In genomic region chr10:103740683-103741082, GRCh38 we compare ENCODE assay signal across 31 cellular contexts.
A peak's percentile ranks its signal among the peaks of the same experiment; 100 is the strongest.
DNase-seq lines count a peak whose midpoint lies in the region; ATAC-seq and TF ChIP-seq lines count a peak whose summit lies in the region.
"Had no signal": no experiment of that assay in that cellular context is flagged by ENCODE, and none has a peak within 500 bp of the region (broad histone marks: within the 10 kb centered on the region; RNA-seq: fewer than 3 reads in every experiment).

No MANE protein-coding gene starts in this region.

- peaks cover 0 to under 1% of the 10 kb centered on the region in 2 donors for H3K36me3 ChIP-seq in gastroesophageal sphincter
- H3K36me3 ChIP-seq: prostate gland, SJCRH30, suprapubic skin had no signal

- DNase-seq in natural killer cell treated with Interleukin-12 subunit alpha and Interleukin-12 subunit beta and Interleukin-15 and Interleukin-18, amount 100 ng/mL, for 72 hours (ENCODE audit: low spot score) = peak; percentile 49
- DNase-seq in natural killer cell (no peak), NCI-H446 (lab: John Stamatoyannopoulos, UW) (no peak), EL (no peak), HK-2 (ENCODE audit: unreplicated experiment) (no peak)
- DNase-seq: activated CD4-positive, alpha-beta T cell treated with anti-CD3 and anti-CD28 coated beads for 4 hours; amniotic stem cell; CD4-positive, alpha-beta T cell; DND-41; naive thymus-derived CD4-positive, alpha-beta T cell; NCI-H1105; NCI-H187 treated with DMSO at 0.1 percent for 48 hours; NCI-H2171; NCI-H524; NK-92 treated with Interleukin-12 subunit alpha and Interleukin-12 subunit beta, amount 100 ng/mL, for 24 hours; occipital lobe; PC-9; SJCRH30; stimulated activated naive CD4-positive, alpha-beta T cell; T1000 had no signal

- H3K27me3 Mint-ChIP-seq in natural killer cell treated with Interleukin-12 subunit alpha and Interleukin-12 subunit beta and Interleukin-15 and Interleukin-18, amount 100 ng/mL, for 72 hours = no peaks in the 10 kb centered on the region
- H3K27me3 Mint-ChIP-seq in natural killer cell (ENCODE audit: low read depth in 2 of 2) = peaks cover 0 to 1% of the 10 kb centered on the region in 2 donors
- H3K27me3 Mint-ChIP-seq in nephron (ENCODE audit: low read depth) = peaks cover 5% of the 10 kb centered on the region
- H3K27me3 Mint-ChIP-seq: activated naive CD4-positive, alpha-beta T cell treated with anti-CD3 and anti-CD28 coated beads, Interleukin-2, amount 50 U/mL, for 24 hours; activated T-helper 17 cell treated with anti-CD3 and anti-CD28 coated beads, Interleukin-2, amount 50 U/mL, for 72 hours; CD4-positive, alpha-beta T cell; naive thymus-derived CD4-positive, alpha-beta T cell had no signal

- peaks cover 2 to 46% (median 25%) of the 10 kb centered on the region in 3 donors for H3K4me1 ChIP-seq in gastroesophageal sphincter
- H3K4me1 ChIP-seq: prostate gland had no signal

- no peak for ATAC-seq in natural killer cell treated with Interleukin-12 subunit alpha and Interleukin-12 subunit beta and Interleukin-15 and Interleukin-18, amount 100 ng/mL, for 72 hours
- ATAC-seq in natural killer cell (no peak), gastroesophageal sphincter (no peak), GM18517 (IDR thresholded peaks at IDR 0.05; ENCODE audit: unreplicated experiment) (no peak)
- ATAC-seq: A549; activated T-helper 17 cell treated with anti-CD3 and anti-CD28 coated beads, Interleukin-2, amount 50 U/mL, for 72 hours; GM23338; naive thymus-derived CD4-positive, alpha-beta T cell had no signal

- peak overlapping the region in 3 of 4 donors; percentile 66 to 74 (median 72) for H3K27ac ChIP-seq in gastroesophageal sphincter
- H3K27ac ChIP-seq: A549, PC-9, SJCRH30, suprapubic skin, VCaP had no signal

- no peak overlapping the region for H3K27ac Mint-ChIP-seq in natural killer cell treated with Interleukin-12 subunit alpha and Interleukin-12 subunit beta and Interleukin-15 and Interleukin-18, amount 100 ng/mL, for 72 hours
- no peak overlapping the region for H3K27ac Mint-ChIP-seq in natural killer cell
- peak overlapping the region in 2 of 3 experiments; percentile 69 to 77 for H3K27ac Mint-ChIP-seq in nephron
- H3K27ac Mint-ChIP-seq: activated naive CD4-positive, alpha-beta T cell treated with anti-CD3 and anti-CD28 coated beads, Interleukin-2, amount 50 U/mL, for 24 hours; activated T-helper 17 cell treated with anti-CD3 and anti-CD28 coated beads, Interleukin-2, amount 50 U/mL, for 72 hours; CD4-positive, alpha-beta T cell; GM23338 had no signal

- H3K4me3 ChIP-seq in gastroesophageal sphincter = no peak overlapping the region
- H3K4me3 ChIP-seq: A549, GM23338, PC-9, prostate gland, SJCRH30, skin epidermis, suprapubic skin had no signal

- no peak for TF ChIP-seq CTCF in natural killer cell (IDR thresholded peaks at IDR 0.05)
- no peak for TF ChIP-seq CTCF in gastroesophageal sphincter (IDR thresholded peaks at IDR 0.05)
- no peak for TF ChIP-seq CTCF in nephron (IDR thresholded peaks at IDR 0.05; ENCODE audit: unreplicated experiment in 3 of 3)

- H3K4me1 Mint-ChIP-seq in natural killer cell treated with Interleukin-12 subunit alpha and Interleukin-12 subunit beta and Interleukin-15 and Interleukin-18, amount 100 ng/mL, for 72 hours (ENCODE audit: low read depth in 2 of 2) = peaks cover 0 to 1% of the 10 kb centered on the region in 2 donors
- H3K4me1 Mint-ChIP-seq in natural killer cell (no peaks in the 10 kb centered on the region), nephron (peaks cover 58% of the 10 kb centered on the region)

- H3K4me3 Mint-ChIP-seq in natural killer cell treated with Interleukin-12 subunit alpha and Interleukin-12 subunit beta and Interleukin-15 and Interleukin-18, amount 100 ng/mL, for 72 hours = no peak overlapping the region
- H3K4me3 Mint-ChIP-seq in natural killer cell (no peak overlapping the region), nephron (no peak overlapping the region)
- H3K4me3 Mint-ChIP-seq: activated naive CD4-positive, alpha-beta T cell treated with anti-CD3 and anti-CD28 coated beads, Interleukin-2, amount 50 U/mL, for 24 hours; activated T-helper 17 cell treated with anti-CD3 and anti-CD28 coated beads, Interleukin-2, amount 50 U/mL, for 72 hours; CD4-positive, alpha-beta T cell; GM23338; naive thymus-derived CD4-positive, alpha-beta T cell had no signal

- no peaks in the 10 kb centered on the region for H3K36me3 Mint-ChIP-seq in natural killer cell treated with Interleukin-12 subunit alpha and Interleukin-12 subunit beta and Interleukin-15 and Interleukin-18, amount 100 ng/mL, for 72 hours
- no peaks in the 10 kb centered on the region for H3K36me3 Mint-ChIP-seq in natural killer cell
- no peaks in the 10 kb centered on the region for H3K36me3 Mint-ChIP-seq in nephron (ENCODE audit: low read depth)
- H3K36me3 Mint-ChIP-seq: activated naive CD4-positive, alpha-beta T cell treated with anti-CD3 and anti-CD28 coated beads, Interleukin-2, amount 50 U/mL, for 24 hours; naive thymus-derived CD4-positive, alpha-beta T cell had no signal

- no peaks in the 10 kb centered on the region for H3K9me3 ChIP-seq in gastroesophageal sphincter
- H3K9me3 ChIP-seq: A549, prostate gland, SJCRH30, suprapubic skin had no signal

- 58% methylated on average over 1 of the region's 3 CpGs; no CpG with 5 or more reads in 1 of the 2 donors for WGBS in gastroesophageal sphincter (ENCODE audit: low coverage in 1 of 2), 2 donors

- no peak for TF ChIP-seq EP300 in gastroesophageal sphincter (IDR thresholded peaks at IDR 0.05)

- no peaks in the 10 kb centered on the region for H3K27me3 ChIP-seq in gastroesophageal sphincter
- H3K27me3 ChIP-seq: SJCRH30, suprapubic skin had no signal

- H3K9me3 Mint-ChIP-seq in natural killer cell treated with Interleukin-12 subunit alpha and Interleukin-12 subunit beta and Interleukin-15 and Interleukin-18, amount 100 ng/mL, for 72 hours = no peaks in the 10 kb centered on the region
- no peaks in the 10 kb centered on the region for H3K9me3 Mint-ChIP-seq in natural killer cell
- no peaks in the 10 kb centered on the region for H3K9me3 Mint-ChIP-seq in nephron
- H3K9me3 Mint-ChIP-seq: activated naive CD4-positive, alpha-beta T cell treated with anti-CD3 and anti-CD28 coated beads, Interleukin-2, amount 50 U/mL, for 24 hours; activated T-helper 17 cell treated with anti-CD3 and anti-CD28 coated beads, Interleukin-2, amount 50 U/mL, for 72 hours; CD4-positive, alpha-beta T cell; GM23338; naive thymus-derived CD4-positive, alpha-beta T cell had no signal

- intact Hi-C loops in natural killer cell (cut with micrococcal nuclease) = no loop called here

- no peak for TF ChIP-seq POLR2A in gastroesophageal sphincter (IDR thresholded peaks at IDR 0.05)

Comparison
In these comparisons a context has a peak if more than half of its experiments do, and no peak if none do; other contexts are left out.
1. H3K27ac Mint-ChIP-seq: peak in nephron (2 of 3); none in natural killer cell treated with Interleukin-12 subunit alpha and Interleukin-12 subunit beta and Interleukin-15 and Interleukin-18, amount 100 ng/mL, for 72 hours (0 of 2) and natural killer cell (0 of 2).